18 cellular contexts compared by ENCODE assay signal in the genomic region with DNA sequence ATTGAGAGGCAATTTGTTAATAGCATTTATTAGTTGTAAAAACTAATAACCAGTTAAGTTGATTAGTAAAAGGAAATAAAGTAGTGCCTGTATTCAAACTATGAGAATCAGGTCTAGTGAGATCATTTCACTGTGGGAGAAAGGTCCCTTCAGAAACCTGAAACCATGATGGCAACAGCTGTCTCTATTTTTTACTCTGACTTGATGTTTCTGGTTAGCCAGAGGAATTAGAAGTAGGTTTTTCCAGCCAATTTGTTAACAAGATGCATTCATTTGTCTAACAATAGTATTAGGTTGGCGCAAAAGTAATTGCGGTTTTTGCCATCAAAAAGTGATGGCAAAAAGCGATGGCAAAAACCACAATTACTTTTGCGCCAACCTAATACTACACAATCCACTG.
A peak's percentile ranks its signal among the peaks of the same experiment; 100 is the strongest.
DNase-seq lines count a peak whose midpoint lies in the region; TF ChIP-seq lines count a peak whose summit lies in the region.
"Had no signal": no experiment of that assay in that cellular context is flagged by ENCODE, and none has a peak within 500 bp of the region (broad histone marks: within the 10 kb centered on the region; RNA-seq: fewer than 3 reads in every experiment).

No MANE protein-coding gene starts in this region.

- H3K9me3 Mint-ChIP-seq in nephron progenitor cell: peaks cover 20% of the 10 kb centered on the region

- no peaks in the 10 kb centered on the region for H3K27me3 Mint-ChIP-seq in nephron progenitor cell (ENCODE audit: low read depth, poor library complexity)

- H3K4me3 Mint-ChIP-seq in nephron progenitor cell: no peak overlapping the region
- H3K4me3 Mint-ChIP-seq: B cell; CD4-positive, alpha-beta T cell had no signal

- peaks cover 57% of the 10 kb centered on the region for H3K4me1 Mint-ChIP-seq in nephron progenitor cell
- H3K4me1 Mint-ChIP-seq: B cell had no signal

- peak overlapping the region; percentile 53 for H3K27ac Mint-ChIP-seq in nephron progenitor cell
- H3K27ac Mint-ChIP-seq: B cell; CD4-positive, alpha-beta T cell had no signal

- DNase-seq in DMS 273 treated with DMSO at 0.1 percent for 48 hours (lab: John Stamatoyannopoulos, UW): peak; percentile 70
- DNase-seq in M059J (ENCODE audit: low read depth): peak; percentile 62
- DNase-seq in astrocyte of the hippocampus (ENCODE audit: low read depth, low spot score): peak; percentile 27
- no peak for DNase-seq in nephron progenitor cell
- DNase-seq in HCEC 1CT: no peak
- DNase-seq in HuH-7 (ENCODE audit: low spot score): no peak
- no peak for DNase-seq in NOMO-1 treated with DMSO at 0.1 percent for 48 hours (lab: John Stamatoyannopoulos, UW; ENCODE audit: unreplicated experiment)
- DNase-seq: C1 segment of cervical spinal cord; Calu3; CD4-positive, alpha-beta T cell; DMS153; DMS79 treated with DMSO at 0.1 percent for 48 hours; EL; GDM1; GM23248; H7; IMR-90 had no signal

- H3K36me3 Mint-ChIP-seq in nephron progenitor cell (ENCODE audit: low read depth): peaks cover 11% of the 10 kb centered on the region

- no peak for TF ChIP-seq CTCF in nephron progenitor cell (IDR thresholded peaks at IDR 0.05)

Comparison
In these comparisons a context has a peak if more than half of its experiments do, and no peak if none do; other contexts are left out.
1. DNase-seq: peak in DMS 273 treated with DMSO at 0.1 percent for 48 hours (single experiment), M059J (single experiment) and astrocyte of the hippocampus (single experiment); none in nephron progenitor cell (single experiment), HCEC 1CT (single experiment), HuH-7 (single experiment) and NOMO-1 treated with DMSO at 0.1 percent for 48 hours (single experiment).